In genomic region chr6:41786451-41787218, GRCh38 we compare ENCODE assay signal across 8 cellular contexts. TPM values are rescaled to one million over a fixed set of nuclear protein-coding genes. Genes with fewer than 3 reads are reported as not detected.
DNase-seq lines count a peak whose midpoint lies in the region; ATAC-seq and TF ChIP-seq lines count a peak whose summit lies in the region.

No MANE protein-coding gene starts in this region.

- H3K4ac ChIP-seq in neuronal stem cell (ENCODE audit: low read length), result no peak overlapping the region

- peaks cover 21% of the 10 kb centered on the region for H3F3A ChIP-seq in DOHH2 (ENCODE audit: control insufficient read depth, insufficient read depth)

- WGBS in neuronal stem cell (ENCODE audit: extremely low coverage in 2 of 2, insufficient read length in 2 of 2, insufficient replicate concordance in 1 of 2), 2 donors, result no CpG with 5 or more reads among the region's 58 CpGs

- H4K91ac ChIP-seq in neuronal stem cell (ENCODE audit: low read depth, low read length, poor library complexity), result peak overlapping the region; percentile 35

- H4K20me1 ChIP-seq in DOHH2 (ENCODE audit: control insufficient read depth, insufficient read depth, low read depth, low read length), result no peaks in the 10 kb centered on the region; the same call in 1 of the 2 replicates
- peaks cover 5% of the 10 kb centered on the region; the same call in 1 of the 2 replicates for H4K20me1 ChIP-seq in Karpas-422 (ENCODE audit: insufficient read depth, low read depth, low read length)

- H3K4me3 ChIP-seq in DOHH2 (ENCODE audit: low read length), result peak overlapping the region; percentile 77
- H3K4me3 ChIP-seq in Karpas-422 (ENCODE audit: low read length), result peak overlapping the region; percentile 81
- peak overlapping the region; percentile 94 for H3K4me3 ChIP-seq in SJCRH30
- H3K4me3 ChIP-seq in neuronal stem cell (ENCODE audit: low read length in 2 of 2), result peak overlapping the region; percentile 77 to 98
- H3K4me3 ChIP-seq in subcutaneous abdominal adipose tissue (ENCODE audit: low read depth in 1 of 5, low read length in 5 of 5), result peak overlapping the region; percentile 81 to 99 (median 96)

- H3K4me2 ChIP-seq in DOHH2 (ENCODE audit: low read length), result peak overlapping the region; percentile 93
- peak overlapping the region; percentile 68 for H3K4me2 ChIP-seq in Karpas-422 (ENCODE audit: low read depth, low read length, poor library complexity, severe bottlenecking)
- H3K4me2 ChIP-seq in neuronal stem cell (ENCODE audit: insufficient read depth, low read length, poor library complexity, severe bottlenecking), result peak overlapping the region; percentile 90

- H3K4me1 ChIP-seq in DOHH2 (ENCODE audit: control insufficient read depth, low read length) (peaks cover 37% of the 10 kb centered on the region), Karpas-422 (ENCODE audit: low read length) (peaks cover 33% of the 10 kb centered on the region), SJCRH30 (no peaks in the 10 kb centered on the region), neuronal stem cell (ENCODE audit: control insufficient read depth in 2 of 2, insufficient read depth in 1 of 2, low read depth in 1 of 2, low read length in 2 of 2) (peaks cover 2 to 5% of the 10 kb centered on the region in 2 donors), subcutaneous abdominal adipose tissue (ENCODE audit: control insufficient read depth in 5 of 5, insufficient read depth in 5 of 5, low read length in 5 of 5) (peaks cover 4 to 39% (median 34%) of the 10 kb centered on the region in 5 donors)

- peak overlapping the region; percentile 97 for H2AK5ac ChIP-seq in neuronal stem cell (ENCODE audit: low read depth, low read length)

- peak; percentile 72 for ATAC-seq in GM21723 (IDR thresholded peaks at IDR 0.05; ENCODE audit: unreplicated experiment)

- H3K9ac ChIP-seq in Karpas-422 (ENCODE audit: low read length), result peak overlapping the region; percentile 89
- peak overlapping the region; percentile 93 for H3K9ac ChIP-seq in neuronal stem cell (ENCODE audit: low read depth, low read length, poor library complexity)
- H3K9ac ChIP-seq in subcutaneous abdominal adipose tissue (ENCODE audit: low read length in 5 of 5), result peak overlapping the region; percentile 89 to 100 (median 99)

- H3K23ac ChIP-seq in neuronal stem cell (ENCODE audit: low read depth, low read length, poor library complexity), result peak overlapping the region; percentile 66

- H3K79me2 ChIP-seq in DOHH2 (ENCODE audit: control insufficient read depth, low read length) (peaks cover 42% of the 10 kb centered on the region), Karpas-422 (ENCODE audit: low read length) (peaks cover 23% of the 10 kb centered on the region)

- DNase-seq in Karpas-422 (peak; percentile 95), SJCRH30 (peak; percentile 77 to 86), foreskin melanocyte (peak; percentile 65), neuronal stem cell (ENCODE audit: low spot score) (peak; percentile 87)
- DNase-seq in activated naive CD4-positive, alpha-beta T cell (lab: John Stamatoyannopoulos, UW), result peak; percentile 72 to 90 (median 82)

- peak overlapping the region; percentile 94 for H2BK15ac ChIP-seq in neuronal stem cell (ENCODE audit: low read length)

- H3K27me3 ChIP-seq in DOHH2 (ENCODE audit: control insufficient read depth, low read length) (no peaks in the 10 kb centered on the region), Karpas-422 (ENCODE audit: low read length) (no peaks in the 10 kb centered on the region), SJCRH30 (no peaks in the 10 kb centered on the region), neuronal stem cell (ENCODE audit: control insufficient read depth in 3 of 3, insufficient read depth in 3 of 3, low read depth in 1 of 3, low read length in 3 of 3) (no peaks in the 10 kb centered on the region), subcutaneous abdominal adipose tissue (ENCODE audit: control insufficient read depth in 5 of 5, insufficient read depth in 4 of 5, low read length in 5 of 5) (no peaks in the 10 kb centered on the region)

- H4K8ac ChIP-seq in neuronal stem cell (ENCODE audit: low read depth, low read length), result no peak overlapping the region

- H2AFZ ChIP-seq in Karpas-422 (ENCODE audit: low read length) (peak overlapping the region; percentile 69; the same call in 1 of the 2 replicates), neuronal stem cell (ENCODE audit: low read length) (peak overlapping the region; percentile 93)

- H2BK5ac ChIP-seq in neuronal stem cell (ENCODE audit: low read length), result peak overlapping the region; percentile 56

- peak; percentile 55 for TF ChIP-seq CTCF in DOHH2 (IDR thresholded peaks at IDR 0.05; ENCODE audit: low read depth, low read length, poor library complexity, severe bottlenecking)

- H3K9me3 ChIP-seq in DOHH2 (ENCODE audit: control insufficient read depth, insufficient read depth, low read length) (no peaks in the 10 kb centered on the region), Karpas-422 (ENCODE audit: low read length) (no peaks in the 10 kb centered on the region), SJCRH30 (replicated peaks) (no peaks in the 10 kb centered on the region), neuronal stem cell (replicated peaks in 1 of 2; ENCODE audit: control insufficient read depth in 2 of 2, insufficient read depth in 1 of 2, low read depth in 1 of 2, low read length in 2 of 2) (no peaks in the 10 kb centered on the region), subcutaneous abdominal adipose tissue (ENCODE audit: control insufficient read depth in 5 of 5, low read length in 5 of 5) (no peaks in the 10 kb centered on the region)

- peak overlapping the region; percentile 96 for H3K18ac ChIP-seq in neuronal stem cell (ENCODE audit: low read length)

- no peak overlapping the region for H2BK12ac ChIP-seq in neuronal stem cell (ENCODE audit: low read length)

- H3K9me2 ChIP-seq in DOHH2 (replicated peaks; ENCODE audit: control insufficient read depth, low read length), result no peaks in the 10 kb centered on the region
- H3K9me2 ChIP-seq in Karpas-422 (replicated peaks; ENCODE audit: insufficient read depth, low read length), result no peaks in the 10 kb centered on the region

- peak overlapping the region; percentile 86 for H3K14ac ChIP-seq in neuronal stem cell (ENCODE audit: low read length)

- H3K27ac ChIP-seq in DOHH2 (ENCODE audit: low read depth, low read length), result peak overlapping the region; percentile 88
- H3K27ac ChIP-seq in Karpas-422 (ENCODE audit: low read length), result peak overlapping the region; percentile 80
- H3K27ac ChIP-seq in SJCRH30, result peak overlapping the region; percentile 81; the same call in 1 of the 2 replicates
- peak overlapping the region; percentile 66 for H3K27ac ChIP-seq in neuronal stem cell (replicated peaks; ENCODE audit: low read length)
- peak overlapping the region; percentile 96 for H3K27ac ChIP-seq in subcutaneous abdominal adipose tissue (ENCODE audit: low read depth, low read length)

- H3K79me1 ChIP-seq in neuronal stem cell (ENCODE audit: low read depth, low read length), result no peaks in the 10 kb centered on the region

- H2BK120ac ChIP-seq in neuronal stem cell (ENCODE audit: low read depth, low read length), result no peak overlapping the region

- H3K36me3 ChIP-seq in DOHH2 (ENCODE audit: control insufficient read depth, low read length) (peaks cover 38% of the 10 kb centered on the region), Karpas-422 (ENCODE audit: insufficient read depth, low read length) (peaks cover 22% of the 10 kb centered on the region; the same call in 1 of the 2 replicates), SJCRH30 (peaks cover 29% of the 10 kb centered on the region), neuronal stem cell (replicated peaks in 1 of 2; ENCODE audit: control insufficient read depth in 2 of 2, insufficient read depth in 2 of 2, low read length in 2 of 2) (peaks cover 14 to 29% of the 10 kb centered on the region in 2 donors), subcutaneous abdominal adipose tissue (ENCODE audit: control insufficient read depth in 5 of 5, insufficient read depth in 5 of 5, low read length in 5 of 5) (peaks cover 12 to 29% (median 21%) of the 10 kb centered on the region in 5 donors)

RNA-seq across cellular contexts. Expression of gene TOMM6, which starts 0.9 kb away (rescaled TPM):
- 119 and 229 TPM in 2 replicates for total RNA-seq in Karpas-422 (2014; rRNA removed; shearing (Covaris generic); ENCODE audit: low replicate concordance)
- 194 and 198 TPM in 2 replicates for total RNA-seq in SJCRH30 (2014; rRNA removed; shearing (Covaris generic))
- 238 TPM for polyA plus RNA-seq in neuronal stem cell (2013, experiment 1 of 2)
- polyA plus RNA-seq in neuronal stem cell (2013, experiment 2 of 2), result 259 TPM

RNA-seq across cellular contexts. Expression of gene PRICKLE4, which starts 6.1 kb away (rescaled TPM):
- total RNA-seq in Karpas-422 (2014; rRNA removed; shearing (Covaris generic); ENCODE audit: low replicate concordance), result 0.41 and 2.8 TPM in 2 replicates
- 0.28 TPM in 1 of 2 replicates, not detected in the other for total RNA-seq in SJCRH30 (2014; rRNA removed; shearing (Covaris generic))
- 0.59 TPM for polyA plus RNA-seq in neuronal stem cell (2013, experiment 1 of 2)
- 1.0 TPM for polyA plus RNA-seq in neuronal stem cell (2013, experiment 2 of 2)

RNA-seq across cellular contexts. Expression of gene FRS3, which starts 6.9 kb away (rescaled TPM):
- total RNA-seq in Karpas-422 (2014; rRNA removed; shearing (Covaris generic); ENCODE audit: low replicate concordance), result 4.8 and 9.5 TPM in 2 replicates
- total RNA-seq in SJCRH30 (2014; rRNA removed; shearing (Covaris generic)), result 2.6 TPM in 2 replicates
- 8.3 TPM for polyA plus RNA-seq in neuronal stem cell (2013, experiment 1 of 2)
- 8.2 TPM for polyA plus RNA-seq in neuronal stem cell (2013, experiment 2 of 2)

RNA-seq across cellular contexts. Expression of gene PGC, which starts 39.4 kb away (rescaled TPM):
- not detected in 2 replicates for total RNA-seq in Karpas-422 (2014; rRNA removed; shearing (Covaris generic); ENCODE audit: low replicate concordance)
- not detected in 2 replicates for total RNA-seq in SJCRH30 (2014; rRNA removed; shearing (Covaris generic))
- 0.03 TPM for polyA plus RNA-seq in neuronal stem cell (2013, experiment 1 of 2)
- polyA plus RNA-seq in neuronal stem cell (2013, experiment 2 of 2), result 0.07 TPM

RNA-seq across cellular contexts. Expression of gene TFEB, which starts 51.2 kb away (rescaled TPM):
- total RNA-seq in Karpas-422 (2014; rRNA removed; shearing (Covaris generic); ENCODE audit: low replicate concordance), result 72.3 and 117 TPM in 2 replicates
- total RNA-seq in SJCRH30 (2014; rRNA removed; shearing (Covaris generic)), result 0.57 and 0.63 TPM in 2 replicates
- 1.1 TPM for polyA plus RNA-seq in neuronal stem cell (2013, experiment 1 of 2)
- 1.1 TPM for polyA plus RNA-seq in neuronal stem cell (2013, experiment 2 of 2)

Comparison
In these comparisons a context has a peak if more than half of its experiments do, and no peak if none do; other contexts are left out.
1. Peak in every context shown above with its lines: DNase-seq, ATAC-seq, H3K4me3 ChIP-seq and H3K27ac ChIP-seq.